In the genomic region with DNA sequence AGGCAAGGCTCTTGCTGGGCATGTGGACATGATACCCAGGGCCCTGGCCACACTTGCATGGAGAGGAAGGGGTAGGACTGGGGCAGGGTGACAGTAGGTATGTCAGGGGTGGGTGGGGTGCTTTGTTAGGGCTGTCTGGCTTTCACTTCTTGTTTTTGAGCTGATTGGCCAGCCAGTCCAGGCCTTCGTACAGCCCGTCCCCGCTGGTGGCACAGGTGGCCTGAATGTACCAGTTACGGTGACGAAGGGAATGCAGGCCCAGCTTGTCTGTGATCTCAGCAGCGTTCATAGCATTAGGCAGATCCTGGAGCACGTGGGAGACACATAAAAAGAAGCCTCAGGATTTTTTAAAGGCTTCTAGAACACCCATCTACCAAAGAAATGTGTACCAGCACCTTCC, we compare ENCODE assay signal across 23 cellular contexts. TPM values are rescaled to one million over a fixed set of nuclear protein-coding genes. Genes with fewer than 3 reads are reported as not detected.
DNase-seq lines count a peak whose midpoint lies in the region; ATAC-seq, FAIRE-seq and TF ChIP-seq lines count a peak whose summit lies in the region.
"Had no signal": no experiment of that assay in that cellular context is flagged by ENCODE, and none has a peak within 500 bp of the region (broad histone marks: within the 10 kb centered on the region; RNA-seq: fewer than 3 reads in every experiment).

No MANE protein-coding gene starts in this region.

- H3K27me3 Mint-ChIP-seq in IgD-negative memory B cell (no peaks in the 10 kb centered on the region), memory B cell (no peaks in the 10 kb centered on the region)

- TF ChIP-seq CTCF in Peyer's patch (IDR thresholded peaks at IDR 0.05) (no peak), transverse colon (IDR thresholded peaks at IDR 0.05) (no peak)

- H3K4me1 ChIP-seq in Peyer's patch (no peaks in the 10 kb centered on the region), transverse colon (no peaks in the 10 kb centered on the region)
- H3K4me1 ChIP-seq: BE2C had no signal

- in situ Hi-C loops in transverse colon (cut with MboI; ENCODE audit: low pct_ligation_motif_present in 1 of 4, low pct_unique_long_range_greater_than_20kb in 1 of 4, low sequenced_read_pairs in 3 of 4) = no loop called here

- H3K27ac Mint-ChIP-seq in IgD-negative memory B cell (peak overlapping the region; percentile 43 to 92 (median 75)), memory B cell (peak overlapping the region; percentile 83)
- H3K27ac Mint-ChIP-seq: CD8-positive, alpha-beta T cell had no signal

- peak overlapping the region in 2 of 4 donors; percentile 54 to 64 for H3K4me3 Mint-ChIP-seq in IgD-negative memory B cell
- no peak overlapping the region for H3K4me3 Mint-ChIP-seq in memory B cell
- H3K4me3 Mint-ChIP-seq: CD8-positive, alpha-beta T cell; HFFc6 had no signal

- no peak for TF ChIP-seq EP300 in transverse colon (IDR thresholded peaks at IDR 0.05; ENCODE audit: low read depth)

- H3K4me3 ChIP-seq in Peyer's patch (no peak overlapping the region), transverse colon (no peak overlapping the region)

- DNase-seq in Peyer's patch = peak in 2 of 3 donors; percentile 73 to 80
- DNase-seq in memory B cell (ENCODE audit: low spot score in 2 of 2) = peak in 1 of 2 donors; percentile 40
- peak; percentile 43 for DNase-seq in transverse colon
- no peak for DNase-seq in NCI-H1105 (lab: John Stamatoyannopoulos, UW)
- no peak for DNase-seq in GM12892 (ENCODE audit: insufficient read length)
- DNase-seq: BE2C; CD8-positive, alpha-beta T cell; DMS79 treated with DMSO at 0.1 percent for 48 hours; HFFc6; NCI-H187 treated with DMSO at 0.1 percent for 48 hours; NCI-H69; NK-92 treated with Interleukin-12 subunit alpha and Interleukin-12 subunit beta, amount 100 ng/mL, for 24 hours had no signal

- no peaks in the 10 kb centered on the region for H3K27me3 ChIP-seq in Peyer's patch
- no peaks in the 10 kb centered on the region for H3K27me3 ChIP-seq in transverse colon
- H3K27me3 ChIP-seq: BE2C had no signal

- H3K36me3 ChIP-seq in Peyer's patch (peaks cover 0 to 60% (median 0%) of the 10 kb centered on the region in 3 donors), transverse colon (peaks cover 0 to 18% (median 9%) of the 10 kb centered on the region in 4 donors)

- H3K36me3 Mint-ChIP-seq in IgD-negative memory B cell (peaks cover 2% of the 10 kb centered on the region), memory B cell (peaks cover 20% of the 10 kb centered on the region)

- 80% methylated on average over 7 of the region's 7 CpGs; no CpG with 5 or more reads in 1 of the 2 donors for WGBS in transverse colon (ENCODE audit: low coverage in 1 of 2), 2 donors

- H3K9me3 Mint-ChIP-seq in IgD-negative memory B cell = no peaks in the 10 kb centered on the region
- H3K9me3 Mint-ChIP-seq in memory B cell = no peaks in the 10 kb centered on the region
- H3K9me3 Mint-ChIP-seq: CD8-positive, alpha-beta T cell; HFFc6 had no signal

- ATAC-seq in memory B cell (ENCODE audit: low read depth) (peak; percentile 97), GM18873 (IDR thresholded peaks at IDR 0.05; ENCODE audit: low FRiP score, unreplicated experiment) (no peak)
- ATAC-seq: CD8-positive, alpha-beta T cell; HepG2; Right ventricle myocardium inferior had no signal

- no peak overlapping the region for H3K27ac ChIP-seq in Peyer's patch
- no peak overlapping the region for H3K27ac ChIP-seq in transverse colon
- H3K27ac ChIP-seq: KMS-11 had no signal

- intact Hi-C loops in transverse colon (cut with DNase I; ENCODE audit: low total_unique reads) = loop anchor here (10.0 kb wide), 1 partner anchor 84 kb away; a partner anchor contains a TSS

- peaks cover 21 to 32% (median 21%) of the 10 kb centered on the region in 3 donors for H3K4me1 Mint-ChIP-seq in IgD-negative memory B cell
- H3K4me1 Mint-ChIP-seq in memory B cell = peaks cover 33% of the 10 kb centered on the region

- H3K9me3 ChIP-seq in Peyer's patch (no peaks in the 10 kb centered on the region), transverse colon (no peaks in the 10 kb centered on the region)
- H3K9me3 ChIP-seq: BE2C had no signal

- TF ChIP-seq POLR2A in Peyer's patch (IDR thresholded peaks at IDR 0.05) = no peak
- no peak for TF ChIP-seq POLR2A in transverse colon (IDR thresholded peaks at IDR 0.05)
- no peak for TF ChIP-seq POLR2A in GM12892 (IDR thresholded peaks at IDR 0.05; ENCODE audit: low read depth, low read length)

- FAIRE-seq in GM12892 (lab: Jason Lieb, UNC) = no peak
- FAIRE-seq: D721Med, GM18507, HepG2 had no signal

RNA-seq across cellular contexts. Expression of a gene that starts 13.5 kb away (rescaled TPM):
- 88.9 TPM for polyA plus RNA-seq in IgD-negative memory B cell
- 10 to 100 TPM in 2 of 4 donors, 1 to 10 TPM in 2; 7.5 to 26.9 (median 12.6) TPM for total RNA-seq in Peyer's patch
- total RNA-seq in transverse colon = 10 to 100 TPM; 12.1 to 35.9 (median 20.9) TPM
- polyA plus RNA-seq in GM12892 (2012; ENCODE audit: missing spikeins) = 73.9 TPM

RNA-seq across cellular contexts. Expression of a gene that starts 18.5 kb away (rescaled TPM):
- polyA plus RNA-seq in IgD-negative memory B cell = 20.2 TPM
- total RNA-seq in Peyer's patch (100 to 1,000 TPM in 1 of 4 donors, 10 to 100 TPM in 3; 49.3 to 217 (median 63.5) TPM), transverse colon (100 to 1,000 TPM in 2 of 4 donors, 10 to 100 TPM in 2; 30.8 to 117 (median 99.8) TPM)
- polyA plus RNA-seq in GM12892 (2012; ENCODE audit: missing spikeins) = 89.4 TPM

RNA-seq across cellular contexts. Expression of a gene that starts 32.7 kb away (rescaled TPM):
- polyA plus RNA-seq in IgD-negative memory B cell = not detected
- total RNA-seq in Peyer's patch = 1 to 10 TPM in 2 of 4 donors, under 1 TPM in 1, not detected in 1; 0.67 to 1.8 (median 1.7) TPM
- 1 to 10 TPM in 1 of 4 donors, under 1 TPM in 1, not detected in 2; 0.41 to 1.4 TPM for total RNA-seq in transverse colon
- polyA plus RNA-seq in GM12892 (2012; ENCODE audit: missing spikeins) = 0.36 TPM

RNA-seq across cellular contexts. Expression of a gene that starts 39.3 kb away (rescaled TPM):
- polyA plus RNA-seq in IgD-negative memory B cell = 0.19 TPM
- total RNA-seq in Peyer's patch (not detected), transverse colon (not detected)
- not detected for polyA plus RNA-seq in GM12892 (2012; ENCODE audit: missing spikeins)
- total RNA-seq: G401, H4, HepG2, HFFc6, M059J, Right ventricle myocardium inferior had no signal
- polyA plus RNA-seq: AG04450, HepG2 had no signal

Comparison
In these comparisons a context has a peak if more than half of its experiments do, and no peak if none do; other contexts are left out.
1. DNase-seq: peak in Peyer's patch (2 of 3) and transverse colon (single experiment); none in NCI-H1105 (single experiment) and GM12892 (single experiment).